Comparison of ENCODE assay signal across 8 cellular contexts in genomic region chr9:73132034-73132776, GRCh38. TPM values are rescaled to one million over a fixed set of nuclear protein-coding genes. Genes with fewer than 3 reads are reported as not detected.
A peak's percentile ranks its signal among the peaks of the same experiment; 100 is the strongest.
DNase-seq lines count a peak whose midpoint lies in the region; ATAC-seq and TF ChIP-seq lines count a peak whose summit lies in the region.

No MANE protein-coding gene starts in this region.

- peak in 1 of 2 donors; percentile 71 for TF ChIP-seq POLR2A in suprapubic skin (IDR thresholded peaks at IDR 0.05)

- H3K27me3 Mint-ChIP-seq in CD8-positive, alpha-beta memory T cell: no peaks in the 10 kb centered on the region

- peaks cover 8% of the 10 kb centered on the region for H3K4me1 ChIP-seq in CD8-positive, alpha-beta memory T cell (ENCODE audit: insufficient read depth, low read length)
- peaks cover 27% of the 10 kb centered on the region for H3K4me1 ChIP-seq in suprapubic skin

- no peaks in the 10 kb centered on the region for H3K9me3 Mint-ChIP-seq in CD8-positive, alpha-beta memory T cell

- H3K4me3 Mint-ChIP-seq in CD8-positive, alpha-beta memory T cell: peak overlapping the region; percentile 83 to 91 (median 87)

- H3K36me3 ChIP-seq in CD8-positive, alpha-beta memory T cell (ENCODE audit: insufficient read depth, low read length): no peaks in the 10 kb centered on the region
- H3K36me3 ChIP-seq in suprapubic skin: no peaks in the 10 kb centered on the region

- no peaks in the 10 kb centered on the region for H3K27me3 ChIP-seq in CD8-positive, alpha-beta memory T cell (ENCODE audit: insufficient read depth, low read length, poor library complexity, severe bottlenecking)
- no peaks in the 10 kb centered on the region for H3K27me3 ChIP-seq in suprapubic skin

- no peak for TF ChIP-seq EP300 in suprapubic skin (IDR thresholded peaks at IDR 0.05)

- POLR2A ChIA-PET in CD8-positive, alpha-beta memory T cell (lab: Charles Lee): interaction anchor here (1.9 to 2.5 kb wide), 2 partner anchors 21 to 23 kb away, joined by 5 to 28 read pairs; no protein-coding TSS in a partner anchor

- peaks cover 24 to 43% (median 41%) of the 10 kb centered on the region in 3 donors for H3K4me1 Mint-ChIP-seq in CD8-positive, alpha-beta memory T cell

- ATAC-seq in GM21360 (IDR thresholded peaks at IDR 0.05; ENCODE audit: unreplicated experiment): peak; percentile 89

- H3K36me3 Mint-ChIP-seq in CD8-positive, alpha-beta memory T cell: peaks cover 0 to 3% (median 0%) of the 10 kb centered on the region in 3 donors

- H3K27ac ChIP-seq in CD8-positive, alpha-beta memory T cell (ENCODE audit: low read depth, low read length): peak overlapping the region; percentile 89
- peak overlapping the region; percentile 86 for H3K27ac ChIP-seq in suprapubic skin

- peak overlapping the region; percentile 90 to 100 (median 92) for H3K27ac Mint-ChIP-seq in CD8-positive, alpha-beta memory T cell

- under 1% methylated on average over 15 of the region's 15 CpGs for WGBS in suprapubic skin

- no peak for TF ChIP-seq CTCF in suprapubic skin (IDR thresholded peaks at IDR 0.05)

- no peaks in the 10 kb centered on the region for H3K9me3 ChIP-seq in CD8-positive, alpha-beta memory T cell (ENCODE audit: low read length)
- no peaks in the 10 kb centered on the region for H3K9me3 ChIP-seq in suprapubic skin

- DNase-seq in CD8-positive, alpha-beta memory T cell: peak; percentile 50 to 87 (median 83)
- peak; percentile 90 for DNase-seq in HT1080 (ENCODE audit: low read depth)
- DNase-seq in SIG-M5 treated with dmso at 0.1 percent for 504 hours (lab: John Stamatoyannopoulos, UW; ENCODE audit: unreplicated experiment): peak; percentile 88
- peak; percentile 70 for DNase-seq in activated naive CD4-positive, alpha-beta T cell treated with Interleukin-2 at 50 U/mL for 16 hours
- DNase-seq in foreskin melanocyte: peak; percentile 96
- DNase-seq in occipital lobe (lab: John Stamatoyannopoulos, UW): peak; percentile 26
- peak; percentile 86 to 89 for DNase-seq in suprapubic skin (ENCODE audit: low spot score in 2 of 2)

- CTCF ChIA-PET in CD8-positive, alpha-beta memory T cell (lab: Charles Lee): interaction anchor here (1.3 to 1.7 kb wide), 2 partner anchors 25 to 27 kb away, joined by 3 to 10 read pairs; no protein-coding TSS in a partner anchor

- peak overlapping the region; percentile 70 for H3K4me3 ChIP-seq in CD8-positive, alpha-beta memory T cell (ENCODE audit: low read length)
- H3K4me3 ChIP-seq in suprapubic skin: peak overlapping the region; percentile 44

RNA-seq across cellular contexts. Expression of gene ANXA1, which starts 19.5 kb away (rescaled TPM):
- total RNA-seq in CD8-positive, alpha-beta memory T cell: 10 to 100 TPM; 87.7 to 93.2 TPM
- polyA plus RNA-seq in CD8-positive, alpha-beta memory T cell: 517 TPM
- 613 and 627 TPM in 2 replicates for total RNA-seq in HT1080 (2014; rRNA removed; shearing (Covaris generic))
- polyA plus RNA-seq in HT1080 (2015; cell fraction: cytosol; rRNA removed): 659 and 679 TPM in 2 replicates
- 1,039 and 1,113 TPM in 2 replicates for polyA plus RNA-seq in HT1080 (2015; cell fraction: nucleus; rRNA removed)
- total RNA-seq in occipital lobe (27.0 TPM), suprapubic skin (100 to 1,000 TPM; 358 to 550 (median 501) TPM)

Comparison
In these comparisons a context has a peak if more than half of its experiments do, and no peak if none do; other contexts are left out.
1. Peak in every context shown above with its lines: DNase-seq, ATAC-seq, H3K4me3 ChIP-seq and H3K27ac ChIP-seq.
2. DNase-seq: peak in every context shown above with its lines; median percentile 96 in foreskin melanocyte; 90 in HT1080; 88 in SIG-M5 treated with dmso at 0.1 percent for 504 hours; 88 in suprapubic skin; 83 in CD8-positive, alpha-beta memory T cell; 70 in activated naive CD4-positive, alpha-beta T cell treated with Interleukin-2 at 50 U/mL for 16 hours; 26 in occipital lobe.